1 cellular context compared by ENCODE assay signal in the genomic region with DNA sequence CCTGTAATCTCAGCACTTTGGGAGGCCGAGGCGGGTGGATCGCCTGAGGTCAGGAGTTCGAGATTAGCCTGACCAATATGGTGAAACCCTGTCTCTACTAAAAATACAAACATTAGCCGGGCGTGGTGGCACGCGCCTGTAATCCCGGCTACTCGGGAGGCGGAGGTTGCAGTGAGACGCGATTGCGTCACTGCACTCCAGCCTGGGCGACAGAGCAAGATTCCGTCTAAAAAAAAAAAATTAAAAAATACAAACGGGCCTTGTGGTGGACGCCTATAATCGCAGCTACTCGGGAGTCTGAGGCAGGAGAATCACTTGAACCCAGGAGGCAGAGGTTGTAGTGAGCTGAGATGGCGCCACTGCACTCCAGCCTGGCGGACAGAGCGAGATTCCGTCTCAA. TPM values are rescaled to one million over a fixed set of nuclear protein-coding genes. Genes with fewer than 3 reads are reported as not detected.
"Had no signal": no experiment of that assay in that cellular context is flagged by ENCODE, and none has a peak within 500 bp of the region (broad histone marks: within the 10 kb centered on the region; RNA-seq: fewer than 3 reads in every experiment).

No MANE protein-coding gene starts in this region.

RNA-seq across cellular contexts. Expression of gene TRIM7, which starts 4.0 kb away (rescaled TPM):
- total RNA-seq: HepG2 had no signal
